Comparison of ENCODE assay signal across 20 cellular contexts in genomic region chr17:38507921-38508569, GRCh38.
DNase-seq lines count a peak whose midpoint lies in the region; ATAC-seq and TF ChIP-seq lines count a peak whose summit lies in the region.
"Had no signal": no experiment of that assay in that cellular context is flagged by ENCODE, and none has a peak within 500 bp of the region (broad histone marks: within the 10 kb centered on the region; RNA-seq: fewer than 3 reads in every experiment).

No MANE protein-coding gene starts in this region.

- H3K36me3 Mint-ChIP-seq in T-helper 2 cell treated with Interferon-gamma antibody and Interleukin-4, amounts not matched to agents 5 μg/mL and 100 μg/mL, for 36 hours (ENCODE audit: low read depth), result peaks cover 2% of the 10 kb centered on the region
- H3K36me3 Mint-ChIP-seq in T-helper 17 cell (ENCODE audit: low read depth), result peaks cover 5% of the 10 kb centered on the region
- H3K36me3 Mint-ChIP-seq in mesothelial cell of epicardium, result peaks cover 1% of the 10 kb centered on the region
- no peaks in the 10 kb centered on the region for H3K36me3 Mint-ChIP-seq in progenitor cell of endocrine pancreas (ENCODE audit: insufficient read depth)
- no peaks in the 10 kb centered on the region for H3K36me3 Mint-ChIP-seq in activated CD8-positive, alpha-beta memory T cell treated with anti-CD3 and anti-CD28 coated beads, Interleukin-2, amount 10 ng/mL, durations not matched to agents 7 days and 5 days

- H3K9me3 ChIP-seq in T-helper 17 cell (ENCODE audit: control insufficient read depth, low read length, poor library complexity, severe bottlenecking), result no peaks in the 10 kb centered on the region
- H3K9me3 ChIP-seq: BE2C, gastroesophageal sphincter, uterus had no signal

- CTCF ChIA-PET in activated CD8-positive, alpha-beta memory T cell treated with anti-CD3 and anti-CD28 coated beads, Interleukin-2, amount 10 ng/mL, durations not matched to agents 7 days and 5 days (lab: Charles Lee), result interaction anchor here (0.8 to 1.4 kb wide), 5 partner anchors 47 to 227 kb away, joined by 3 to 6 read pairs (median 3); no protein-coding TSS in a partner anchor

- peaks cover 4% of the 10 kb centered on the region for H3K4me1 Mint-ChIP-seq in T-helper 2 cell treated with Interferon-gamma antibody and Interleukin-4, amounts not matched to agents 5 μg/mL and 100 μg/mL, for 36 hours (ENCODE audit: low read depth)
- H3K4me1 Mint-ChIP-seq in T-helper 17 cell (peaks cover 14% of the 10 kb centered on the region), mesothelial cell of epicardium (peaks cover 28% of the 10 kb centered on the region), progenitor cell of endocrine pancreas (ENCODE audit: low read depth) (peaks cover 5% of the 10 kb centered on the region)
- peaks cover 4% of the 10 kb centered on the region for H3K4me1 Mint-ChIP-seq in activated CD8-positive, alpha-beta memory T cell treated with anti-CD3 and anti-CD28 coated beads, Interleukin-2, amount 10 ng/mL, durations not matched to agents 7 days and 5 days

- no peak overlapping the region for H3K4me3 Mint-ChIP-seq in T-helper 2 cell treated with Interferon-gamma antibody and Interleukin-4, amounts not matched to agents 5 μg/mL and 100 μg/mL, for 36 hours
- H3K4me3 Mint-ChIP-seq in T-helper 17 cell, result peak overlapping the region; percentile 61
- peak overlapping the region; percentile 14 for H3K4me3 Mint-ChIP-seq in mesothelial cell of epicardium
- no peak overlapping the region for H3K4me3 Mint-ChIP-seq in progenitor cell of endocrine pancreas (ENCODE audit: low read depth)
- no peak overlapping the region for H3K4me3 Mint-ChIP-seq in activated CD8-positive, alpha-beta memory T cell treated with anti-CD3 and anti-CD28 coated beads, Interleukin-2, amount 10 ng/mL, durations not matched to agents 7 days and 5 days
- H3K4me3 Mint-ChIP-seq: memory B cell had no signal

- no peaks in the 10 kb centered on the region for H3K9me3 Mint-ChIP-seq in T-helper 2 cell treated with Interferon-gamma antibody and Interleukin-4, amounts not matched to agents 5 μg/mL and 100 μg/mL, for 36 hours
- H3K9me3 Mint-ChIP-seq in mesothelial cell of epicardium, result no peaks in the 10 kb centered on the region
- H3K9me3 Mint-ChIP-seq in progenitor cell of endocrine pancreas (ENCODE audit: low read depth), result no peaks in the 10 kb centered on the region
- no peaks in the 10 kb centered on the region for H3K9me3 Mint-ChIP-seq in activated CD8-positive, alpha-beta memory T cell treated with anti-CD3 and anti-CD28 coated beads, Interleukin-2, amount 10 ng/mL, durations not matched to agents 7 days and 5 days (ENCODE audit: low read depth)
- H3K9me3 Mint-ChIP-seq: memory B cell had no signal

- DNase-seq in T-helper 2 cell treated with Interferon-gamma antibody and Interleukin-4, amounts not matched to agents 5 μg/mL and 100 μg/mL, for 36 hours (ENCODE audit: low spot score), result no peak
- DNase-seq in T-helper 2 cell (no peak), T-helper 17 cell (no peak), mesothelial cell of epicardium (ENCODE audit: low spot score in 2 of 2, unreplicated experiment in 2 of 2) (no peak), progenitor cell of endocrine pancreas (ENCODE audit: low spot score, unreplicated experiment) (no peak), cortex of kidney (lab: John Stamatoyannopoulos, UW) (no peak), NCI-H2196 (lab: John Stamatoyannopoulos, UW; ENCODE audit: unreplicated experiment) (no peak)
- DNase-seq in activated CD8-positive, alpha-beta memory T cell treated with anti-CD3 and anti-CD28 coated beads, Interleukin-2, amount 10 ng/mL, durations not matched to agents 7 days and 5 days, result no peak
- DNase-seq: activated CD4-positive, alpha-beta T cell treated with anti-CD3 and anti-CD28 coated beads, Interleukin-2, amount 50 U/mL, for 1 hour; activated CD8-positive, alpha-beta memory T cell treated with anti-CD3 and anti-CD28 coated beads, Interleukin-2, amount 50 U/mL, for 48 hours; activated gamma-delta T cell; amniotic stem cell; BE2C; GOT3; KG1; NCI-H774; stimulated activated CD8-positive, alpha-beta memory T cell treated with anti-CD3 and anti-CD28 coated beads, Interleukin-4, amount 100 ng/mL, for 48 hours; uterus had no signal

- H3K27me3 Mint-ChIP-seq in T-helper 2 cell treated with Interferon-gamma antibody and Interleukin-4, amounts not matched to agents 5 μg/mL and 100 μg/mL, for 36 hours (ENCODE audit: low read depth), result peaks cover 35% of the 10 kb centered on the region
- H3K27me3 Mint-ChIP-seq in T-helper 17 cell (peaks cover 47% of the 10 kb centered on the region), mesothelial cell of epicardium (ENCODE audit: low read depth) (peaks cover 18% of the 10 kb centered on the region), progenitor cell of endocrine pancreas (peaks cover 52% of the 10 kb centered on the region)
- H3K27me3 Mint-ChIP-seq in activated CD8-positive, alpha-beta memory T cell treated with anti-CD3 and anti-CD28 coated beads, Interleukin-2, amount 10 ng/mL, durations not matched to agents 7 days and 5 days, result peaks cover 41% of the 10 kb centered on the region

- TF ChIP-seq CTCF in mesothelial cell of epicardium (IDR thresholded peaks at IDR 0.05; ENCODE audit: unreplicated experiment) (no peak), progenitor cell of endocrine pancreas (IDR thresholded peaks at IDR 0.05; ENCODE audit: unreplicated experiment) (no peak)

- ATAC-seq in T-helper 17 cell, result no peak
- no peak for ATAC-seq in activated CD8-positive, alpha-beta memory T cell treated with anti-CD3 and anti-CD28 coated beads, Interleukin-2, amount 10 ng/mL, durations not matched to agents 7 days and 5 days
- ATAC-seq: gastroesophageal sphincter had no signal

- peak overlapping the region; percentile 11 for H3K27ac Mint-ChIP-seq in T-helper 2 cell treated with Interferon-gamma antibody and Interleukin-4, amounts not matched to agents 5 μg/mL and 100 μg/mL, for 36 hours
- no peak overlapping the region for H3K27ac Mint-ChIP-seq in T-helper 17 cell
- H3K27ac Mint-ChIP-seq in mesothelial cell of epicardium, result no peak overlapping the region
- H3K27ac Mint-ChIP-seq in progenitor cell of endocrine pancreas, result peak overlapping the region; percentile 79
- H3K27ac Mint-ChIP-seq in activated CD8-positive, alpha-beta memory T cell treated with anti-CD3 and anti-CD28 coated beads, Interleukin-2, amount 10 ng/mL, durations not matched to agents 7 days and 5 days, result no peak overlapping the region
- H3K27ac Mint-ChIP-seq: memory B cell had no signal

Comparison
In these comparisons a context has a peak if more than half of its experiments do, and no peak if none do; other contexts are left out.
1. H3K27ac Mint-ChIP-seq: peak in T-helper 2 cell treated with Interferon-gamma antibody and Interleukin-4, amounts not matched to agents 5 μg/mL and 100 μg/mL, for 36 hours (single experiment) and progenitor cell of endocrine pancreas (single experiment); none in T-helper 17 cell (single experiment), mesothelial cell of epicardium (single experiment) and activated CD8-positive, alpha-beta memory T cell treated with anti-CD3 and anti-CD28 coated beads, Interleukin-2, amount 10 ng/mL, durations not matched to agents 7 days and 5 days (single experiment).
2. H3K4me3 Mint-ChIP-seq: peak in T-helper 17 cell (single experiment) and mesothelial cell of epicardium (single experiment); none in T-helper 2 cell treated with Interferon-gamma antibody and Interleukin-4, amounts not matched to agents 5 μg/mL and 100 μg/mL, for 36 hours (single experiment), progenitor cell of endocrine pancreas (single experiment) and activated CD8-positive, alpha-beta memory T cell treated with anti-CD3 and anti-CD28 coated beads, Interleukin-2, amount 10 ng/mL, durations not matched to agents 7 days and 5 days (single experiment).